17 cellular contexts compared by ENCODE assay signal in genomic region chr6:36946526-36946925, GRCh38. TPM values are rescaled to one million over a fixed set of nuclear protein-coding genes. Genes with fewer than 3 reads are reported as not detected.
DNase-seq lines count a peak whose midpoint lies in the region; ATAC-seq and TF ChIP-seq lines count a peak whose summit lies in the region.
"Had no signal": no experiment of that assay in that cellular context is flagged by ENCODE, and none has a peak within 500 bp of the region (broad histone marks: within the 10 kb centered on the region; RNA-seq: fewer than 3 reads in every experiment).

No MANE protein-coding gene starts in this region.

- no peak for TF ChIP-seq POLR2A in breast epithelium (IDR thresholded peaks at IDR 0.05)

- no peaks in the 10 kb centered on the region for H3K79me2 ChIP-seq in mammary epithelial cell (ENCODE audit: insufficient read depth, low read length)

- H3K4me1 ChIP-seq in breast epithelium (no peaks in the 10 kb centered on the region), mammary epithelial cell (ENCODE audit: insufficient read depth, low read length) (peaks cover 27% of the 10 kb centered on the region), endodermal cell (ENCODE audit: control insufficient read depth, insufficient read depth, low read length) (no peaks in the 10 kb centered on the region)

- H3K9me3 ChIP-seq in breast epithelium (no peaks in the 10 kb centered on the region), mammary epithelial cell (replicated peaks; ENCODE audit: insufficient read depth, low read length) (no peaks in the 10 kb centered on the region), endodermal cell (ENCODE audit: control insufficient read depth, low read length) (no peaks in the 10 kb centered on the region)
- H3K9me3 ChIP-seq: HAP-1, SJSA1 had no signal

- no TSS peak for BruUV-seq in mammary epithelial cell (replicated peaks; lab: Mats Ljungman, UMichigan)

- dilution Hi-C loops in mammary epithelial cell (cut with HindIII; ENCODE audit: low sequenced_read_pairs), result no loop called here

- H3K4me3 Mint-ChIP-seq in endodermal cell, result no peak overlapping the region
- H3K4me3 Mint-ChIP-seq: IgD-negative memory B cell had no signal

- CTCF ChIA-PET in mammary epithelial cell (lab: Charles Lee; ENCODE audit: low non-redundant PET), result no interaction called here

- H3K4me2 ChIP-seq in mammary epithelial cell (ENCODE audit: insufficient read depth, low read depth, low read length), result no peak overlapping the region

- in situ Hi-C loops in mammary epithelial cell (cut with MboI; ENCODE audit: low sequenced_read_pairs in 2 of 2), result no loop called here

- WGBS in mammary epithelial cell (ENCODE audit: low coverage, missing lambda C conversion rate), result 88% methylated on average over 4 of the region's 4 CpGs
- WGBS in endodermal cell (ENCODE audit: insufficient coverage in 1 of 2, insufficient read length in 1 of 2), 2 experiments, result 92 to 100% methylated on average over 1 to 4 of the region's 4 CpGs

- no peaks in the 10 kb centered on the region for H4K20me1 ChIP-seq in mammary epithelial cell (ENCODE audit: insufficient read depth, low read length)

- no peak for DNase-seq in breast epithelium (ENCODE audit: low spot score in 2 of 2)
- DNase-seq in mammary epithelial cell, result no peak
- peak; percentile 48 for DNase-seq in NCI-H69 (lab: John Stamatoyannopoulos, UW)
- peak; percentile 36 for DNase-seq in endodermal cell
- no peak for DNase-seq in effector CD4-positive, alpha-beta T cell
- DNase-seq in middle frontal gyrus (ENCODE audit: extremely low spot score, low spot score), result no peak
- DNase-seq: DMS153, NCI-H2081, NCI-H226 had no signal

- H3K9ac ChIP-seq in mammary epithelial cell (ENCODE audit: insufficient read depth, low read length) (no peak overlapping the region), endodermal cell (ENCODE audit: extremely low read depth, low read length, poor library complexity, severe bottlenecking) (no peak overlapping the region)

- peaks cover 2% of the 10 kb centered on the region for H3K4me1 Mint-ChIP-seq in endodermal cell

- H3K27me3 ChIP-seq in breast epithelium (no peaks in the 10 kb centered on the region), mammary epithelial cell (ENCODE audit: insufficient read depth, low read length) (peaks cover 2% of the 10 kb centered on the region), endodermal cell (ENCODE audit: control insufficient read depth, insufficient read depth, low read length, poor library complexity, severe bottlenecking) (no peaks in the 10 kb centered on the region)

- H3K9me3 Mint-ChIP-seq in endodermal cell, result peaks cover 5% of the 10 kb centered on the region

- H3K36me3 Mint-ChIP-seq in endodermal cell (ENCODE audit: low read depth), result no peaks in the 10 kb centered on the region
- H3K36me3 Mint-ChIP-seq: IgD-negative memory B cell had no signal

- H3K4me3 ChIP-seq in breast epithelium (no peak overlapping the region), mammary epithelial cell (replicated peaks in 1 of 3; ENCODE audit: insufficient read depth in 1 of 3, low read depth in 2 of 3, low read length in 3 of 3) (no peak overlapping the region), endodermal cell (ENCODE audit: low read length) (no peak overlapping the region)
- H3K4me3 ChIP-seq: HAP-1, SJSA1 had no signal

- H2AFZ ChIP-seq in mammary epithelial cell (ENCODE audit: low read depth, low read length), result no peak overlapping the region

- H3K36me3 ChIP-seq in breast epithelium, result no peaks in the 10 kb centered on the region
- no peaks in the 10 kb centered on the region for H3K36me3 ChIP-seq in mammary epithelial cell (ENCODE audit: insufficient read depth, low read length)
- H3K36me3 ChIP-seq in endodermal cell (ENCODE audit: control insufficient read depth, insufficient read depth, low read length), result no peaks in the 10 kb centered on the region
- H3K36me3 ChIP-seq: HAP-1, SJSA1 had no signal

- peaks cover 3% of the 10 kb centered on the region for H3K27me3 Mint-ChIP-seq in endodermal cell (ENCODE audit: insufficient read depth)

- intact Hi-C loops in breast epithelium (cut with DNase I; ENCODE audit: low total_unique reads), result no loop called here
- intact Hi-C loops in mammary epithelial cell (cut with micrococcal nuclease), result no loop called here

- no peak overlapping the region for H3K27ac Mint-ChIP-seq in endodermal cell

- no peak for TF ChIP-seq CTCF in breast epithelium (IDR thresholded peaks at IDR 0.05)
- TF ChIP-seq CTCF in mammary epithelial cell (conservative IDR thresholded peaks at IDR 0.05 in 1 of 2, IDR thresholded peaks at IDR 0.05 in 1 of 2; ENCODE audit: extremely low read depth in 1 of 2, insufficient read depth in 1 of 2, low read depth in 1 of 2, low read length in 2 of 2), result no peak
- TF ChIP-seq CTCF in endodermal cell (conservative IDR thresholded peaks at IDR 0.05), result no peak

- ATAC-seq in HG03571 (IDR thresholded peaks at IDR 0.05; ENCODE audit: unreplicated experiment), result no peak

- H3K27ac ChIP-seq in breast epithelium (peak overlapping the region; percentile 6 to 49), mammary epithelial cell (ENCODE audit: insufficient read depth, low read depth, low read length) (no peak overlapping the region), endodermal cell (ENCODE audit: low read depth, low read length) (no peak overlapping the region), temporal lobe (ENCODE audit: low read depth, low read length) (peak overlapping the region; percentile 44)
- H3K27ac ChIP-seq: RWPE1, SJSA1 had no signal

RNA-seq across cellular contexts. Expression of gene PI16, which starts 8.0 kb away (rescaled TPM):
- total RNA-seq in breast epithelium (10 to 100 TPM in 1 of 3 donors, 1 to 10 TPM in 2; 2.8 to 14.9 (median 5.2) TPM), mammary epithelial cell (not detected), endodermal cell (not detected), temporal lobe (0.25 TPM)
- not detected for polyA plus RNA-seq in mammary epithelial cell
- not detected for polyA minus RNA-seq in mammary epithelial cell
- not detected for polyA plus RNA-seq in endodermal cell (2013, experiment 1 of 2)
- polyA plus RNA-seq in endodermal cell (2013, experiment 2 of 2), result not detected
- total RNA-seq: LHCN-M2, SJSA1 had no signal

RNA-seq across cellular contexts. Expression of gene MTCH1, which starts 39.5 kb away (rescaled TPM):
- total RNA-seq in breast epithelium, result 100 to 1,000 TPM; 187 to 229 (median 215) TPM
- 100 to 1,000 TPM; 102 to 110 TPM for total RNA-seq in mammary epithelial cell
- 91.9 TPM for polyA plus RNA-seq in mammary epithelial cell
- polyA minus RNA-seq in mammary epithelial cell, result 122 TPM
- total RNA-seq in endodermal cell, result 100 to 1,000 TPM; 226 to 235 TPM
- polyA plus RNA-seq in endodermal cell (2013, experiment 1 of 2), result 162 TPM
- 156 TPM for polyA plus RNA-seq in endodermal cell (2013, experiment 2 of 2)
- 131 TPM for total RNA-seq in temporal lobe

RNA-seq across cellular contexts. Expression of gene FGD2, which starts 58.9 kb away (rescaled TPM):
- total RNA-seq in breast epithelium, result 10 to 100 TPM; 11.5 to 51.4 (median 18.6) TPM
- total RNA-seq in mammary epithelial cell, result not detected
- polyA plus RNA-seq in mammary epithelial cell, result not detected
- not detected for polyA minus RNA-seq in mammary epithelial cell
- not detected for total RNA-seq in endodermal cell
- not detected for polyA plus RNA-seq in endodermal cell (2013, experiment 1 of 2)
- polyA plus RNA-seq in endodermal cell (2013, experiment 2 of 2), result not detected
- 2.2 TPM for total RNA-seq in temporal lobe
- total RNA-seq: LHCN-M2, SJSA1 had no signal
- polyA plus RNA-seq: BJ had no signal

Comparison
In these comparisons a context has a peak if more than half of its experiments do, and no peak if none do; other contexts are left out.
1. H3K27ac ChIP-seq: peak in breast epithelium (2 of 2) and temporal lobe (single experiment); none in mammary epithelial cell (single experiment) and endodermal cell (single experiment).
2. DNase-seq: peak in NCI-H69 (single experiment) and endodermal cell (single experiment); none in breast epithelium (0 of 2), mammary epithelial cell (single experiment), effector CD4-positive, alpha-beta T cell (single experiment) and middle frontal gyrus (single experiment).